8 cellular contexts compared by ENCODE assay signal in the genomic region with DNA sequence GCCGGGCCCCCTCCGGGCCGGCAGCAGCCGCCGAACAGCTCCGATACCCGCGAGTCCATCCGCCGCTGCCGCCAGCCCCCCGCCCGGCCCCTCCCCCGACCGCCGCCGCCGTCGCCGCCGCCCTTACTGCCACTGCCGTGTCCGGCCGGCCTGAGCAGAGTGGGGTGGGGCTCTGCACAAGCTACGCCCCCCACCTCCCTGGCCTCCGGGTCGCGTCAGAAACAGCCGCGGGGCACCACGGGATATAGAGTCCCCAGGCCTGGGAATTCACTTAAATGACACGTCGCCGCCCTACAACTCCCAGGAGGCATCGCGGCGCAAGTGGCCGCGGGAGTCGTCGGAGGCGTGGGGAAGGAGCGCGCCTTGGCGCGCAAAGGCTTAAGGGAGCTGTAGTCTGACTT. TPM values are rescaled to one million over a fixed set of nuclear protein-coding genes. Genes with fewer than 3 reads are reported as not detected.
A peak's percentile ranks its signal among the peaks of the same experiment; 100 is the strongest.
DNase-seq lines count a peak whose midpoint lies in the region; ATAC-seq, FAIRE-seq and TF ChIP-seq lines count a peak whose summit lies in the region.

A gene with protein sequence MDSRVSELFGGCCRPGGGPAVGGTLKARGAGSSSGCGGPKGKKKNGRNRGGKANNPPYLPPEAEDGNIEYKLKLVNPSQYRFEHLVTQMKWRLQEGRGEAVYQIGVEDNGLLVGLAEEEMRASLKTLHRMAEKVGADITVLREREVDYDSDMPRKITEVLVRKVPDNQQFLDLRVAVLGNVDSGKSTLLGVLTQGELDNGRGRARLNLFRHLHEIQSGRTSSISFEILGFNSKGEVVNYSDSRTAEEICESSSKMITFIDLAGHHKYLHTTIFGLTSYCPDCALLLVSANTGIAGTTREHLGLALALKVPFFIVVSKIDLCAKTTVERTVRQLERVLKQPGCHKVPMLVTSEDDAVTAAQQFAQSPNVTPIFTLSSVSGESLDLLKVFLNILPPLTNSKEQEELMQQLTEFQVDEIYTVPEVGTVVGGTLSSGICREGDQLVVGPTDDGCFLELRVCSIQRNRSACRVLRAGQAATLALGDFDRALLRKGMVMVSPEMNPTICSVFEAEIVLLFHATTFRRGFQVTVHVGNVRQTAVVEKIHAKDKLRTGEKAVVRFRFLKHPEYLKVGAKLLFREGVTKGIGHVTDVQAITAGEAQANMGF (minus strand): TSS at position 161 of the 401 bp plus-strand sequence. CDS start 102 bp downstream, at position 59.

- H3K9me1 ChIP-seq in keratinocyte (ENCODE audit: control insufficient read depth, extremely low read depth, insufficient read depth, low read length) = peaks cover 2% of the 10 kb centered on the region

- peaks cover 2% of the 10 kb centered on the region for H4K20me1 ChIP-seq in keratinocyte (ENCODE audit: control insufficient read depth, extremely low read depth, insufficient read depth, low read length)

- peak within 1 kb of the TSS; percentile 66 to 88 (median 68) for H3K4me3 ChIP-seq in keratinocyte (ENCODE audit: control insufficient read depth in 2 of 3, extremely low read depth in 1 of 3, insufficient read depth in 2 of 3, low read depth in 1 of 3, low read length in 3 of 3)

- H3K4me1 ChIP-seq in keratinocyte (ENCODE audit: control insufficient read depth, extremely low read depth, insufficient read depth, low read length) = peaks cover 25% of the 10 kb centered on the region

- H3K27me3 ChIP-seq in keratinocyte (ENCODE audit: control insufficient read depth, extremely low read depth, insufficient read depth, low read length) = no peaks in the 10 kb centered on the region

- H3K4me2 ChIP-seq in keratinocyte (ENCODE audit: control insufficient read depth, extremely low read depth, insufficient read depth, low read depth, low read length) = peak within 1 kb of the TSS; percentile 81

- TF ChIP-seq CTCF in keratinocyte (optimal IDR thresholded peaks at IDR 0.05 in 1 of 3, IDR thresholded peaks at IDR 0.05 in 1 of 3, conservative IDR thresholded peaks at IDR 0.05 in 1 of 3; ENCODE audit: extremely low read depth in 1 of 3, insufficient read depth in 2 of 3, low read length in 3 of 3) = no peak

- H3K9ac ChIP-seq in keratinocyte (ENCODE audit: control insufficient read depth, extremely low read depth, insufficient read depth, low read length) = peak within 1 kb of the TSS; percentile 88

- peak within 1 kb of the TSS; percentile 93 for H3K27ac ChIP-seq in keratinocyte (ENCODE audit: control insufficient read depth, insufficient read depth, low read length)

- peak within 1 kb of the TSS; percentile 79 for H2AFZ ChIP-seq in keratinocyte (ENCODE audit: control insufficient read depth, low read length)

- dilution Hi-C loops in keratinocyte (cut with MboI; ENCODE audit: extremely low pct_ligation_motif_present, low sequenced_read_pairs) = no loop called here

- H3K9me3 ChIP-seq in keratinocyte (ENCODE audit: control insufficient read depth, low read depth, low read length) = no peaks in the 10 kb centered on the region

- H3K36me3 ChIP-seq in keratinocyte (ENCODE audit: control insufficient read depth in 2 of 2, extremely low read depth in 1 of 2, insufficient read depth in 2 of 2, low read length in 2 of 2) = peaks cover 18 to 20% of the 10 kb centered on the region in 2 experiments

- H3K79me2 ChIP-seq in keratinocyte (ENCODE audit: control insufficient read depth, insufficient read depth, low read length) = peaks cover 20% of the 10 kb centered on the region

- DNase-seq in AG08396 (ENCODE audit: low spot score) (peak; percentile 95), NCI-H446 (lab: John Stamatoyannopoulos, UW) (peak; percentile 99), cerebellar cortex (ENCODE audit: low spot score) (peak; percentile 99), keratinocyte (ENCODE audit: low read depth, low spot score) (peak; percentile 95)
- peak; percentile 98 for DNase-seq in stimulated activated CD4-positive, alpha-beta T cell treated with anti-CD3 and anti-CD28 coated beads, Interleukin-15, amount 100 ng/mL, for 24 hours

- peak; percentile 36 for FAIRE-seq in keratinocyte (lab: Jason Lieb, UNC)

- ATAC-seq in GM19023 (IDR thresholded peaks at IDR 0.05; ENCODE audit: unreplicated experiment) (peak; percentile 85), HG03342 (IDR thresholded peaks at IDR 0.05; ENCODE audit: unreplicated experiment) (peak; percentile 81)
- ATAC-seq in activated CD4-positive, CD25-positive, alpha-beta regulatory T cell treated with anti-CD3 and anti-CD28 coated beads, Interleukin-2, amount 50 U/mL, for 24 hours = peak; percentile 88 to 90

RNA-seq across cellular contexts. Expression of the gene that starts here (rescaled TPM):
- 51.2 to 80.6 TPM (median 59.5 TPM) in 3 replicates for polyA plus RNA-seq in keratinocyte
- polyA plus RNA-seq in keratinocyte (2011; ENCODE audit: low read depth) = 33.4 TPM
- 29.5 and 30.4 TPM in 2 replicates for polyA plus RNA-seq in keratinocyte (2011; cell fraction: cytosol; rRNA removed)
- 261 and 264 TPM in 2 replicates for polyA plus RNA-seq in keratinocyte (2011; cell fraction: nucleus; rRNA removed)
- polyA plus RNA-seq in keratinocyte (2012; ENCODE audit: low replicate concordance) = 33.4 and 72.1 TPM in 2 replicates
- 40.6 to 46.7 TPM (median 42.3 TPM) in 3 replicates for polyA minus RNA-seq in keratinocyte
- polyA minus RNA-seq in keratinocyte (2011; cell fraction: cytosol; rRNA and poly(A)+ RNA removed) = 26.9 TPM
- 34.3 and 43.3 TPM in 2 replicates for polyA minus RNA-seq in keratinocyte (2011; cell fraction: nucleus; rRNA and poly(A)+ RNA removed)

Comparison
In these comparisons a context has a peak if more than half of its experiments do, and no peak if none do; other contexts are left out.
1. Peak in every context shown above with its lines: DNase-seq, ATAC-seq, H3K4me3 ChIP-seq and H3K27ac ChIP-seq.